Comparison of ENCODE assay signal across 39 cellular contexts in genomic region chr4:183272384-183272783, GRCh38. TPM values are rescaled to one million over a fixed set of nuclear protein-coding genes. Genes with fewer than 3 reads are reported as not detected.
"Had no signal": no experiment of that assay in that cellular context is flagged by ENCODE, and none has a peak within 500 bp of the region (broad histone marks: within the 10 kb centered on the region; RNA-seq: fewer than 3 reads in every experiment).

No MANE protein-coding gene starts in this region.

- H3K9ac ChIP-seq: KMS-11 had no signal

- H3K4me2 ChIP-seq: KMS-11 had no signal

- H3K27me3 ChIP-seq: MG63 had no signal

- H3K27ac ChIP-seq: KMS-11 had no signal

- H3K4me3 ChIP-seq: MG63 had no signal

- DNase-seq: Karpas-422, Kasumi-1, KBM-7, KG1, MG63, MM.1S, MV-4-11, NCI-H1048, NCI-H1092, NCI-H1092 treated with DMSO at 0.1 percent for 48 hours, NCI-H1105, NCI-H1105 treated with DMSO at 0.1 percent for 48 hours, NCI-H1417, NCI-H1417 treated with DMSO at 0.1 percent for 48 hours, NCI-H1436, NCI-H1436 treated with DMSO at 0.1 percent for 48 hours, NCI-H146, NCI-H1694, NCI-H1694 treated with DMSO at 0.1 percent for 48 hours, NCI-H187, NCI-H187 treated with DMSO at 0.1 percent for 48 hours, NCI-H1930, NCI-H2029, NCI-H2081, NCI-H2081 treated with DMSO at 0.1 percent for 48 hours, NCI-H2107, NCI-H2171, NCI-H2171 treated with DMSO at 0.1 percent for 48 hours, NCI-H2227 treated with DMSO at 0.1 percent for 48 hours, NCI-H226, NCI-H345, NCI-H446, NCI-H446 treated with DMSO at 0.1 percent for 48 hours, NCI-H510A had no signal

RNA-seq across cellular contexts. Expression of gene CLDN22, which starts 47.7 kb away (rescaled TPM):
- total RNA-seq: LHCN-M2, MCF 10A, NCI-H460 had no signal

RNA-seq across cellular contexts. Expression of gene CLDN24, which starts 49.8 kb away (rescaled TPM):
- total RNA-seq: LHCN-M2, M059J, MCF 10A, NCI-H460 had no signal
